9 cellular contexts compared by ENCODE assay signal in genomic region chr21:41817228-41817627, GRCh38. TPM values are rescaled to one million over a fixed set of nuclear protein-coding genes. Genes with fewer than 3 reads are reported as not detected.
DNase-seq lines count a peak whose midpoint lies in the region; TF ChIP-seq lines count a peak whose summit lies in the region.
"Had no signal": no experiment of that assay in that cellular context is flagged by ENCODE, and none has a peak within 500 bp of the region (broad histone marks: within the 10 kb centered on the region; RNA-seq: fewer than 3 reads in every experiment).

No MANE protein-coding gene starts in this region.

- no peak overlapping the region for H3K4me3 Mint-ChIP-seq in brain

- DNase-seq in SKM-1 treated with dmso at 0.1 percent for 144 hours (lab: John Stamatoyannopoulos, UW; ENCODE audit: unreplicated experiment) (peak; percentile 22), SKM-1 (lab: John Stamatoyannopoulos, UW; ENCODE audit: unreplicated experiment) (no peak), HS-5 (ENCODE audit: low read depth) (peak; percentile 10), OCI-M2 (lab: John Stamatoyannopoulos, UW; ENCODE audit: unreplicated experiment) (peak; percentile 60), iPS-NIHi7 (ENCODE audit: extremely low spot score) (peak; percentile 84), NK-92 (lab: John Stamatoyannopoulos, UW; ENCODE audit: unreplicated experiment) (no peak)
- DNase-seq in stimulated activated CD4-positive, alpha-beta T cell treated with anti-CD3 and anti-CD28 coated beads, Interleukin-15, amount 100 ng/mL, for 24 hours: peak; percentile 48

- peak; percentile 68 to 79 for TF ChIP-seq CTCF in brain (conservative IDR thresholded peaks at IDR 0.05)

- H3K27ac Mint-ChIP-seq in brain: peak overlapping the region in 4 of 5 experiments; percentile 5 to 60 (median 14)
- H3K27ac Mint-ChIP-seq: dendritic cell treated with granulocyte-macrophage colony-stimulating factor and Interleukin-4, amounts not matched to agents 40 ng/mL and 50 ng/mL, for 4 days had no signal

- H3K9me3 Mint-ChIP-seq in brain: no peaks in the 10 kb centered on the region
- H3K9me3 Mint-ChIP-seq: dendritic cell treated with granulocyte-macrophage colony-stimulating factor and Interleukin-4, amounts not matched to agents 40 ng/mL and 50 ng/mL, for 4 days had no signal

- H3K36me3 Mint-ChIP-seq in brain: peaks cover 15% of the 10 kb centered on the region

- peaks cover 10% of the 10 kb centered on the region for H3K4me1 Mint-ChIP-seq in brain

- no peaks in the 10 kb centered on the region for H3K27me3 Mint-ChIP-seq in brain
- H3K27me3 Mint-ChIP-seq: dendritic cell treated with granulocyte-macrophage colony-stimulating factor and Interleukin-4, amounts not matched to agents 40 ng/mL and 50 ng/mL, for 4 days had no signal

RNA-seq across cellular contexts. Expression of gene RIPK4, which starts 50.4 kb away (rescaled TPM):
- polyA plus RNA-seq in brain (ENCODE audit: insufficient read depth, low read depth, low replicate concordance): 10.6 TPM

Comparison
In these comparisons a context has a peak if more than half of its experiments do, and no peak if none do; other contexts are left out.
1. DNase-seq: peak in SKM-1 treated with dmso at 0.1 percent for 144 hours (single experiment), HS-5 (single experiment), OCI-M2 (single experiment), iPS-NIHi7 (single experiment) and stimulated activated CD4-positive, alpha-beta T cell treated with anti-CD3 and anti-CD28 coated beads, Interleukin-15, amount 100 ng/mL, for 24 hours (single experiment); none in SKM-1 (single experiment) and NK-92 (single experiment).